2 cellular contexts compared by ENCODE assay signal in genomic region chr12:124499873-124500231, GRCh38.
TF ChIP-seq lines count a peak whose summit lies in the region.

No MANE protein-coding gene starts in this region.

TF ChIP-seq in SK-N-SH, 30 proteins besides CTCF, POLR2A, EP300 and RAD21 (continued from another document):
- TF ChIP-seq IRF3 (IDR thresholded peaks at IDR 0.05; ENCODE audit: low read depth, low read length) (no peak), NRF1 (IDR thresholded peaks at IDR 0.05; ENCODE audit: low read depth, low read length) (no peak), RCOR1 (IDR thresholded peaks at IDR 0.05; ENCODE audit: low read length) (no peak), USF1 (IDR thresholded peaks at IDR 0.05; ENCODE audit: borderline replicate concordance, low read depth) (no peak), SIN3A (IDR thresholded peaks at IDR 0.05; ENCODE audit: borderline replicate concordance, low read depth, low read length) (no peak), ELF1 (IDR thresholded peaks at IDR 0.05) (no peak), FOXJ3 (CRISPR knock-in tag; IDR thresholded peaks at IDR 0.05) (no peak), SMC3 (IDR thresholded peaks at IDR 0.05; ENCODE audit: low read depth, low read length) (no peak), TCF12 (IDR thresholded peaks at IDR 0.05) (no peak), TAF1 (IDR thresholded peaks at IDR 0.05; ENCODE audit: borderline replicate concordance, low read depth, low read length) (no peak), NFIC (IDR thresholded peaks at IDR 0.05; ENCODE audit: borderline replicate concordance) (no peak), CHD2 (IDR thresholded peaks at IDR 0.05; ENCODE audit: low read length, partially characterized antibody) (no peak), PBX3 (IDR thresholded peaks at IDR 0.05) (no peak)

TF ChIP-seq in SK-N-SH treated with all-trans-retinoic acid at 6 μM for 48 hours, 23 proteins besides CTCF, POLR2A, EP300 and RAD21 (continued from another document):
- TF ChIP-seq ARNTL (CRISPR knock-in tag; IDR thresholded peaks at IDR 0.05; ENCODE audit: borderline replicate concordance, low read depth) (no peak), ZC3H10 (CRISPR knock-in tag; IDR thresholded peaks at IDR 0.05) (no peak), PPARA (CRISPR knock-in tag; IDR thresholded peaks at IDR 0.05; ENCODE audit: borderline replicate concordance) (no peak), SNAI2 (CRISPR knock-in tag; IDR thresholded peaks at IDR 0.05) (no peak), TOX (CRISPR knock-in tag; IDR thresholded peaks at IDR 0.05; ENCODE audit: borderline replicate concordance) (no peak), CREB5 (CRISPR knock-in tag; IDR thresholded peaks at IDR 0.05; ENCODE audit: low read depth) (no peak), POU6F1 (CRISPR knock-in tag; IDR thresholded peaks at IDR 0.05; ENCODE audit: borderline replicate concordance, low read depth) (no peak), TCF4 (CRISPR knock-in tag; IDR thresholded peaks at IDR 0.05; ENCODE audit: borderline replicate concordance) (no peak)
